ENCODE assay signal across 11 cellular contexts in the genomic region with DNA sequence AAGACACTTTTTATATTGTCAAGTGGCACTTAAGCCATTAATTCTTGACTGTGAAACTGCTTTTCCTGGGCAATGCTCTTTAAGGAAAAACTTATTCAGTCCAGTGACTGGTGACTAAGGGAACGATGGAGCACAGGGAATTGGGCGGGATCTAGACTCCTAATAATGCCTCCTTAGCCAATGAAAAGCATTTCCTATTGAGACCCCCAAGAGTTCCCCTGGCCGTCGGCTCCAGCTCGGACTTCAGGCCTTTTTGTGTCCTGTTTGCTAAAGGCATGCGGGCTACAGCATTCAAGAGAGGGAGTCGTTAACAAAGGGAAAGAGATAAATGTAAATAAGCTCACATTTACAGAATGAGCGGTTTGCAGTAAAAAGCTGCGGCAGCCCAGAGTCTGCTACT. TPM values are rescaled to one million over a fixed set of nuclear protein-coding genes. Genes with fewer than 3 reads are reported as not detected.
DNase-seq lines count a peak whose midpoint lies in the region; ATAC-seq and TF ChIP-seq lines count a peak whose summit lies in the region.
"Had no signal": no experiment of that assay in that cellular context is flagged by ENCODE, and none has a peak within 500 bp of the region (broad histone marks: within the 10 kb centered on the region; RNA-seq: fewer than 3 reads in every experiment).

A gene with protein sequence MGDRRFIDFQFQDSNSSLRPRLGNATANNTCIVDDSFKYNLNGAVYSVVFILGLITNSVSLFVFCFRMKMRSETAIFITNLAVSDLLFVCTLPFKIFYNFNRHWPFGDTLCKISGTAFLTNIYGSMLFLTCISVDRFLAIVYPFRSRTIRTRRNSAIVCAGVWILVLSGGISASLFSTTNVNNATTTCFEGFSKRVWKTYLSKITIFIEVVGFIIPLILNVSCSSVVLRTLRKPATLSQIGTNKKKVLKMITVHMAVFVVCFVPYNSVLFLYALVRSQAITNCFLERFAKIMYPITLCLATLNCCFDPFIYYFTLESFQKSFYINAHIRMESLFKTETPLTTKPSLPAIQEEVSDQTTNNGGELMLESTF (plus strand): TSS at position 250 of the 400 bp plus-strand sequence. CDS start 7,150 bp downstream, outside the sequence.

- no peaks in the 10 kb centered on the region for H3K27me3 Mint-ChIP-seq in MCF 10A (ENCODE audit: insufficient read depth, unreplicated experiment)
- H3K27me3 Mint-ChIP-seq in activated CD4-positive, alpha-beta T cell treated with anti-CD3 and anti-CD28 coated beads for 36 hours: no peaks in the 10 kb centered on the region
- H3K27me3 Mint-ChIP-seq: dendritic cell treated with granulocyte-macrophage colony-stimulating factor and Interleukin-4, amounts not matched to agents 40 ng/mL and 50 ng/mL, for 4 days had no signal

- H3K9ac ChIP-seq in mammary epithelial cell (ENCODE audit: insufficient read depth, low read length): no peak within 1 kb of the TSS
- H3K9ac ChIP-seq in fibroblast of lung (ENCODE audit: insufficient read depth, low read length): no peak within 1 kb of the TSS

- BruUV-seq in MCF 10A (replicated peaks; lab: Mats Ljungman, UMichigan): no TSS peak
- no TSS peak for BruUV-seq in mammary epithelial cell (replicated peaks; lab: Mats Ljungman, UMichigan)

- H3K27me3 ChIP-seq in mammary epithelial cell (ENCODE audit: insufficient read depth, low read length) (no peaks in the 10 kb centered on the region), fibroblast of lung (ENCODE audit: control insufficient read depth, insufficient read depth, low read length) (no peaks in the 10 kb centered on the region), muscle layer of duodenum (ENCODE audit: low read depth, low read length) (no peaks in the 10 kb centered on the region), upper lobe of right lung (no peaks in the 10 kb centered on the region)

- no peaks in the 10 kb centered on the region for H3K4me1 ChIP-seq in mammary epithelial cell (ENCODE audit: insufficient read depth, low read length)
- no peaks in the 10 kb centered on the region for H3K4me1 ChIP-seq in fibroblast of lung (ENCODE audit: control insufficient read depth, extremely low read depth, insufficient read depth, low read length)
- H3K4me1 ChIP-seq in muscle layer of duodenum (ENCODE audit: control insufficient read depth in 1 of 2, insufficient read depth in 2 of 2, low read length in 2 of 2): no peaks in the 10 kb centered on the region
- no peaks in the 10 kb centered on the region for H3K4me1 ChIP-seq in upper lobe of right lung

- no peak within 1 kb of the TSS for H3K27ac Mint-ChIP-seq in MCF 10A (ENCODE audit: low read depth, unreplicated experiment)
- no peak within 1 kb of the TSS for H3K27ac Mint-ChIP-seq in activated CD4-positive, alpha-beta T cell treated with anti-CD3 and anti-CD28 coated beads for 36 hours
- H3K27ac Mint-ChIP-seq: dendritic cell treated with granulocyte-macrophage colony-stimulating factor and Interleukin-4, amounts not matched to agents 40 ng/mL and 50 ng/mL, for 4 days had no signal

- H3K4me3 Mint-ChIP-seq in MCF 10A (ENCODE audit: unreplicated experiment): peak within 1 kb of the TSS; percentile 37
- H3K4me3 Mint-ChIP-seq in activated CD4-positive, alpha-beta T cell treated with anti-CD3 and anti-CD28 coated beads for 36 hours: no peak within 1 kb of the TSS
- H3K4me3 Mint-ChIP-seq: dendritic cell treated with granulocyte-macrophage colony-stimulating factor and Interleukin-4, amounts not matched to agents 40 ng/mL and 50 ng/mL, for 4 days had no signal

- no peaks in the 10 kb centered on the region for H3K4me1 Mint-ChIP-seq in MCF 10A (ENCODE audit: insufficient read depth, unreplicated experiment)
- no peaks in the 10 kb centered on the region for H3K4me1 Mint-ChIP-seq in activated CD4-positive, alpha-beta T cell treated with anti-CD3 and anti-CD28 coated beads for 36 hours

- TF ChIP-seq CTCF in MCF 10A (IDR thresholded peaks at IDR 0.05; ENCODE audit: unreplicated experiment) (no peak), mammary epithelial cell (conservative IDR thresholded peaks at IDR 0.05 in 1 of 2, IDR thresholded peaks at IDR 0.05 in 1 of 2; ENCODE audit: extremely low read depth in 1 of 2, insufficient read depth in 1 of 2, low read depth in 1 of 2, low read length in 2 of 2) (no peak), fibroblast of lung (conservative IDR thresholded peaks at IDR 0.05 in 1 of 2, IDR thresholded peaks at IDR 0.05 in 1 of 2; ENCODE audit: low read depth in 1 of 2, low read length in 2 of 2) (no peak), upper lobe of right lung (IDR thresholded peaks at IDR 0.05) (no peak)

- H2AFZ ChIP-seq in mammary epithelial cell (ENCODE audit: low read depth, low read length) (no peak within 1 kb of the TSS), fibroblast of lung (ENCODE audit: low read length) (peak within 1 kb of the TSS; percentile 69)

- ATAC-seq in upper lobe of right lung: no peak
- no peak for ATAC-seq in activated CD4-positive, alpha-beta T cell treated with anti-CD3 and anti-CD28 coated beads for 36 hours
- ATAC-seq in HG03135 (IDR thresholded peaks at IDR 0.05; ENCODE audit: unreplicated experiment): no peak
- no peak for ATAC-seq in GM21390 (IDR thresholded peaks at IDR 0.05; ENCODE audit: unreplicated experiment)

- dilution Hi-C loops in mammary epithelial cell (cut with HindIII; ENCODE audit: low sequenced_read_pairs): no loop called here

- H3K79me2 ChIP-seq in mammary epithelial cell (ENCODE audit: insufficient read depth, low read length): no peaks in the 10 kb centered on the region
- no peaks in the 10 kb centered on the region for H3K79me2 ChIP-seq in fibroblast of lung (ENCODE audit: control insufficient read depth, insufficient read depth, low read length)

- H4K20me1 ChIP-seq in mammary epithelial cell (ENCODE audit: insufficient read depth, low read length) (no peaks in the 10 kb centered on the region), fibroblast of lung (ENCODE audit: control insufficient read depth, extremely low read depth, insufficient read depth, low read length) (no peaks in the 10 kb centered on the region)

- 17% methylated on average over 9 of the region's 9 CpGs for WGBS in mammary epithelial cell (ENCODE audit: low coverage, missing lambda C conversion rate)

- intact Hi-C loops in MCF 10A (cut with micrococcal nuclease): no loop called here
- intact Hi-C loops in mammary epithelial cell (cut with micrococcal nuclease): no loop called here
- intact Hi-C loops in upper lobe of right lung (cut with DNase I): no loop called here
- intact Hi-C loops in activated CD4-positive, alpha-beta T cell treated with anti-CD3 and anti-CD28 coated beads for 36 hours (cut with DNase I, micrococcal nuclease): no loop called here

- no peaks in the 10 kb centered on the region for H3K36me3 ChIP-seq in mammary epithelial cell (ENCODE audit: insufficient read depth, low read length)
- H3K36me3 ChIP-seq in fibroblast of lung (ENCODE audit: control insufficient read depth, insufficient read depth, low read length): no peaks in the 10 kb centered on the region
- H3K36me3 ChIP-seq in muscle layer of duodenum (ENCODE audit: control insufficient read depth in 1 of 2, insufficient read depth in 2 of 2, low read length in 2 of 2): no peaks in the 10 kb centered on the region
- no peaks in the 10 kb centered on the region for H3K36me3 ChIP-seq in upper lobe of right lung

- no peaks in the 10 kb centered on the region for H3K9me3 Mint-ChIP-seq in MCF 10A (ENCODE audit: unreplicated experiment)
- no peaks in the 10 kb centered on the region for H3K9me3 Mint-ChIP-seq in activated CD4-positive, alpha-beta T cell treated with anti-CD3 and anti-CD28 coated beads for 36 hours (ENCODE audit: low read depth)
- H3K9me3 Mint-ChIP-seq: dendritic cell treated with granulocyte-macrophage colony-stimulating factor and Interleukin-4, amounts not matched to agents 40 ng/mL and 50 ng/mL, for 4 days had no signal

- H3K27ac ChIP-seq in mammary epithelial cell (ENCODE audit: insufficient read depth, low read depth, low read length): no peak within 1 kb of the TSS
- H3K27ac ChIP-seq in fibroblast of lung (ENCODE audit: insufficient read depth, low read length): no peak within 1 kb of the TSS
- no peak within 1 kb of the TSS for H3K27ac ChIP-seq in muscle layer of duodenum (ENCODE audit: low read length)
- no peak within 1 kb of the TSS for H3K27ac ChIP-seq in upper lobe of right lung

- in situ Hi-C loops in mammary epithelial cell (cut with MboI; ENCODE audit: low sequenced_read_pairs in 2 of 2): no loop called here

- DNase-seq in MCF 10A (ENCODE audit: unreplicated experiment): no peak
- no peak for DNase-seq in mammary epithelial cell
- DNase-seq in fibroblast of lung (ENCODE audit: low read depth in 2 of 2): peak; percentile 18 to 42
- no peak for DNase-seq in upper lobe of right lung
- no peak for DNase-seq in activated CD4-positive, alpha-beta T cell treated with anti-CD3 and anti-CD28 coated beads for 36 hours

- H3K4me2 ChIP-seq in mammary epithelial cell (ENCODE audit: insufficient read depth, low read depth, low read length) (no peak within 1 kb of the TSS), fibroblast of lung (ENCODE audit: extremely low read depth, insufficient read depth, low read length) (peak within 1 kb of the TSS; percentile 80)

- H3K9me3 ChIP-seq in mammary epithelial cell (replicated peaks; ENCODE audit: insufficient read depth, low read length) (no peaks in the 10 kb centered on the region), fibroblast of lung (ENCODE audit: control insufficient read depth, insufficient read depth, low read depth, low read length) (no peaks in the 10 kb centered on the region), muscle layer of duodenum (ENCODE audit: control insufficient read depth in 1 of 2, low read length in 2 of 2) (no peaks in the 10 kb centered on the region), upper lobe of right lung (no peaks in the 10 kb centered on the region)

- H3K36me3 Mint-ChIP-seq in MCF 10A (ENCODE audit: insufficient read depth, unreplicated experiment): no peaks in the 10 kb centered on the region
- H3K36me3 Mint-ChIP-seq in activated CD4-positive, alpha-beta T cell treated with anti-CD3 and anti-CD28 coated beads for 36 hours (ENCODE audit: low read depth): no peaks in the 10 kb centered on the region

- H3K4me3 ChIP-seq in mammary epithelial cell (replicated peaks in 1 of 3; ENCODE audit: insufficient read depth in 1 of 3, low read depth in 2 of 3, low read length in 3 of 3): no peak within 1 kb of the TSS
- peak within 1 kb of the TSS; percentile 28 to 66 (median 40) for H3K4me3 ChIP-seq in fibroblast of lung (replicated peaks in 1 of 4; ENCODE audit: control extremely low read depth in 1 of 4, insufficient read depth in 1 of 4, low read depth in 3 of 4, low read length in 4 of 4)
- H3K4me3 ChIP-seq in muscle layer of duodenum (ENCODE audit: low read depth in 1 of 2, low read length in 2 of 2): peak within 1 kb of the TSS; percentile 39 to 47
- peak within 1 kb of the TSS; percentile 8 for H3K4me3 ChIP-seq in upper lobe of right lung

- POLR2A ChIA-PET in MCF 10A (lab: Yijun Ruan, JAX): no interaction called here
- POLR2A ChIA-PET in activated CD4-positive, alpha-beta T cell treated with anti-CD3 and anti-CD28 coated beads for 36 hours (lab: Charles Lee): no interaction called here

- CTCF ChIA-PET in MCF 10A (lab: Yijun Ruan, JAX): interaction anchor here (0.6 kb wide), 1 partner anchor 186 kb away, joined by 3 read pairs; no protein-coding TSS in a partner anchor
- CTCF ChIA-PET in mammary epithelial cell (lab: Charles Lee; ENCODE audit: low non-redundant PET): no interaction called here
- CTCF ChIA-PET in activated CD4-positive, alpha-beta T cell treated with anti-CD3 and anti-CD28 coated beads for 36 hours (lab: Charles Lee): no interaction called here

RNA-seq across cellular contexts. Expression of the gene that starts here (rescaled TPM):
- not detected in 2 replicates for total RNA-seq in MCF 10A (2022)
- total RNA-seq in mammary epithelial cell: not detected
- polyA plus RNA-seq in mammary epithelial cell: not detected
- not detected for polyA minus RNA-seq in mammary epithelial cell
- 0.50 and 0.51 TPM in 2 replicates for total RNA-seq in fibroblast of lung
- 0.19 and 0.28 TPM in 2 replicates for polyA plus RNA-seq in fibroblast of lung
- 0.24 and 0.27 TPM in 2 replicates for polyA plus RNA-seq in fibroblast of lung (2012)
- not detected in 2 replicates for polyA minus RNA-seq in fibroblast of lung (ENCODE audit: low replicate concordance)
- not detected for total RNA-seq in upper lobe of right lung
- not detected for total RNA-seq in activated CD4-positive, alpha-beta T cell treated with anti-CD3 and anti-CD28 coated beads for 36 hours
- total RNA-seq: SK-MEL-5 had no signal
- polyA plus RNA-seq: AG04450 had no signal

Comparison
In these comparisons a context has a peak if more than half of its experiments do, and no peak if none do; other contexts are left out.
1. Peak in DNase-seq, H3K4me3 ChIP-seq and H3K4me2 ChIP-seq in fibroblast of lung; RNA of the gene not detected or under 1 TPM.
2. H3K4me3 ChIP-seq: peak in muscle layer of duodenum (2 of 2) and upper lobe of right lung (single experiment); none in mammary epithelial cell (0 of 3).